ENCODE assay signal across 8 cellular contexts in genomic region chrX:149540621-149541520, GRCh38. TPM values are rescaled to one million over a fixed set of nuclear protein-coding genes. Genes with fewer than 3 reads are reported as not detected.
DNase-seq lines count a peak whose midpoint lies in the region; ATAC-seq and TF ChIP-seq lines count a peak whose summit lies in the region.

TSS of gene EOLA1 (plus strand) at chrX:149541012. CDS start at chrX:149545631, 4,619 bp downstream.

- H3K4me1 ChIP-seq in thymus (ENCODE audit: control insufficient read depth, insufficient read depth, low read length): no peaks in the 10 kb centered on the region

- no peak for TF ChIP-seq CTCF in GM06990 (IDR thresholded peaks at IDR 0.05; ENCODE audit: insufficient read depth, low read length, poor library complexity, severe bottlenecking)
- TF ChIP-seq CTCF in osteocyte (IDR thresholded peaks at IDR 0.05): no peak

- H3K27ac Mint-ChIP-seq in activated naive CD4-positive, alpha-beta T cell treated with anti-CD3 and anti-CD28 coated beads, Interleukin-2, amount 50 U/mL, for 24 hours: peak within 1 kb of the TSS; percentile 96
- peak within 1 kb of the TSS; percentile 99 for H3K27ac Mint-ChIP-seq in osteocyte (ENCODE audit: unreplicated experiment)

- H3K36me3 ChIP-seq in GM06990 (ENCODE audit: control insufficient read depth, insufficient read depth, low read length) (peaks cover 2% of the 10 kb centered on the region), thymus (ENCODE audit: control insufficient read depth, insufficient read depth) (peaks cover 2% of the 10 kb centered on the region)

- H3K4me3 Mint-ChIP-seq in activated naive CD4-positive, alpha-beta T cell treated with anti-CD3 and anti-CD28 coated beads, Interleukin-2, amount 50 U/mL, for 24 hours: peak within 1 kb of the TSS; percentile 85
- peak within 1 kb of the TSS; percentile 86 for H3K4me3 Mint-ChIP-seq in osteocyte (ENCODE audit: unreplicated experiment)

- WGBS in thymus: under 1% methylated on average over 70 of the region's 71 CpGs

- H3K27me3 Mint-ChIP-seq in activated naive CD4-positive, alpha-beta T cell treated with anti-CD3 and anti-CD28 coated beads, Interleukin-2, amount 50 U/mL, for 24 hours: no peaks in the 10 kb centered on the region
- no peaks in the 10 kb centered on the region for H3K27me3 Mint-ChIP-seq in osteocyte (ENCODE audit: unreplicated experiment)

- no peaks in the 10 kb centered on the region for H3K9me3 Mint-ChIP-seq in activated naive CD4-positive, alpha-beta T cell treated with anti-CD3 and anti-CD28 coated beads, Interleukin-2, amount 50 U/mL, for 24 hours
- H3K9me3 Mint-ChIP-seq in osteocyte (ENCODE audit: unreplicated experiment): no peaks in the 10 kb centered on the region

- no peaks in the 10 kb centered on the region for H3K36me3 Mint-ChIP-seq in activated naive CD4-positive, alpha-beta T cell treated with anti-CD3 and anti-CD28 coated beads, Interleukin-2, amount 50 U/mL, for 24 hours
- peaks cover 2% of the 10 kb centered on the region for H3K36me3 Mint-ChIP-seq in osteocyte (ENCODE audit: unreplicated experiment)

- H3K4me3 ChIP-seq in GM06990 (replicated peaks; ENCODE audit: low read depth, low read length) (peak within 1 kb of the TSS; percentile 83), thymus (ENCODE audit: low read length) (peak within 1 kb of the TSS; percentile 66)

- H3K4me1 Mint-ChIP-seq in activated naive CD4-positive, alpha-beta T cell treated with anti-CD3 and anti-CD28 coated beads, Interleukin-2, amount 50 U/mL, for 24 hours: no peaks in the 10 kb centered on the region
- H3K4me1 Mint-ChIP-seq in osteocyte (ENCODE audit: unreplicated experiment): peaks cover 2% of the 10 kb centered on the region

- ATAC-seq in HG02588 (IDR thresholded peaks at IDR 0.05; ENCODE audit: unreplicated experiment): peak; percentile 82
- peak; percentile 73 for ATAC-seq in SK-N-SH treated with all-trans-retinoic acid at 6 μM for 48 hours

- DNase-seq in GM06990 (ENCODE audit: extremely low read depth, insufficient read length): peak; percentile 89
- DNase-seq in NCI-H1092 (lab: John Stamatoyannopoulos, UW): peak; percentile 95
- DNase-seq in glomerular visceral epithelial cell (ENCODE audit: extremely low spot score): peak; percentile 94
- DNase-seq in osteocyte (ENCODE audit: extremely low spot score, unreplicated experiment): peak; percentile 94

- H3K9me3 ChIP-seq in thymus (ENCODE audit: control insufficient read depth): no peaks in the 10 kb centered on the region

- H3K27me3 ChIP-seq in GM06990 (replicated peaks; ENCODE audit: control insufficient read depth, insufficient read depth, low read length) (no peaks in the 10 kb centered on the region), thymus (ENCODE audit: control insufficient read depth, insufficient read depth) (no peaks in the 10 kb centered on the region)

- H3K27ac ChIP-seq in thymus (ENCODE audit: low read depth): peak within 1 kb of the TSS; percentile 97

TF ChIP-seq in SK-N-SH treated with all-trans-retinoic acid at 6 μM for 48 hours, 23 proteins besides CTCF, POLR2A, EP300 and RAD21:
- peak; percentile 60; the same call in 1 of the 2 replicates for TF ChIP-seq ZC3H10 (CRISPR knock-in tag; IDR thresholded peaks at IDR 0.05)
- TF ChIP-seq TOX (CRISPR knock-in tag; IDR thresholded peaks at IDR 0.05; ENCODE audit: borderline replicate concordance): peak; percentile 82; the same call in 1 of the 2 replicates
- no peak for TF ChIP-seq RARB (CRISPR knock-in tag; IDR thresholded peaks at IDR 0.05)
- TF ChIP-seq ZNF565 (CRISPR knock-in tag; conservative IDR thresholded peaks at IDR 0.05; ENCODE audit: low read depth): no peak
TF ChIP-seq in SK-N-SH treated with all-trans-retinoic acid at 6 μM for 48 hours: peak in this region for 2.

RNA-seq across cellular contexts. Expression of gene EOLA1, which starts in this region (rescaled TPM):
- total RNA-seq in osteocyte: 17.7 and 18.1 TPM in 2 replicates
- polyA plus RNA-seq in thymus: 33.5 TPM

Comparison
In these comparisons a context has a peak if more than half of its experiments do, and no peak if none do; other contexts are left out.
1. Peak in every context shown above with its lines: DNase-seq, ATAC-seq, H3K4me3 ChIP-seq and H3K27ac ChIP-seq.